ENCODE assay signal across 8 cellular contexts in the genomic region with DNA sequence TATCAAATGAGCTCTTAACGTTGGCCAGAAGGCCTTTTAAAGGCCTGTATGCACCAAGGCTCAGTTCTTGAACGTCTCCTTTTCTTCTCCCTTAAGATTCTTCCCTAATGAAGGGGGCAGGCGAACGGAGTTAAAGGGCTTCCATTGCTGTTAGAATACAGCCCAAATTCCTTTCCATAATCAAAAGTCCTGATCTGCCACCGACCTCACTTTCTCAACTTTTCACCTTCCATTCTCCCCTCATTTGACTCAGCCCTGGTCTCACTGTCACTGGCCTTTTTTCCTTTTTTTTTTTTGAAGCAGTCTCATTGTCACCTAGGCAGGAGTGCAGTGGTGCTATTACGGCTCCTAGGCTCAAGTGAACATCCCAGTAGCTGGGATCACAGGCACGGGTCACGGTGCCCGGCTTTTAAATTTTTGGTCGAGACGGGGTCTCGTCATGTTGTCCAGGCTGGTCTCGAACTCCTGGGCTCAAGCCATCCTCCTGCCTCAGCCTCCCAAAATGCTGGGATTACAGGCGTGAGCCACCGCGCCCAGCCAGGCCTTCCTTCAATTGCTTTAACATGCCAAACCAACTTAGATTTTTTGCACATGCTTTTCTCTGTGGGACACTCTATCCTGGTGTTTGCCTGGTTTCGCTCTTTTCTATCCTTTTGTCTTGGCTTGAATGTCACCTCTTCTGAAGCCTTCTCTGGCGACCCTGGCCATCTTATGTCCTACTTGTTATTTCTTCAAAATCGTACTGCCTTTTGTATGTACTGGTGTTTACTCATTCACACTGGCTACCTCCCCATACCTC. TPM values are rescaled to one million over a fixed set of nuclear protein-coding genes. Genes with fewer than 3 reads are reported as not detected.
DNase-seq lines count a peak whose midpoint lies in the region; ATAC-seq and TF ChIP-seq lines count a peak whose summit lies in the region.

No MANE protein-coding gene starts in this region.

- ATAC-seq in left lung (no peak), thoracic aorta (ENCODE audit: insufficient number of reproducible peaks, low FRiP score, low read depth) (no peak), sciatic nerve (no peak), GM18907 (IDR thresholded peaks at IDR 0.05; ENCODE audit: unreplicated experiment) (no peak)

- intact Hi-C loops in left lung (cut with DNase I) (no loop called here), sciatic nerve (cut with DNase I) (no loop called here)

- H3K27me3 ChIP-seq in left lung (no peaks in the 10 kb centered on the region), thoracic aorta (replicated peaks; ENCODE audit: insufficient read depth) (no peaks in the 10 kb centered on the region)

- H3K4me3 ChIP-seq in HEK293 (ENCODE audit: low read depth, low read length) (peak overlapping the region; percentile 84), astrocyte of the spinal cord (ENCODE audit: low read depth, low read length) (peak overlapping the region; percentile 94), left lung (peak overlapping the region; percentile 71 to 77), thoracic aorta (peak overlapping the region; percentile 86)

- TF ChIP-seq CTCF in HEK293 (tag by site-specific recombination; IDR thresholded peaks at IDR 0.05) (no peak), astrocyte of the spinal cord (IDR thresholded peaks at IDR 0.05; ENCODE audit: low read depth, low read length) (no peak), left lung (IDR thresholded peaks at IDR 0.05) (no peak), thoracic aorta (IDR thresholded peaks at IDR 0.05) (no peak)

- CTCF ChIA-PET in HEK293 (lab: Yijun Ruan, JAX) = interaction anchor here (0.8 to 2.8 kb wide), 3 partner anchors 9 to 19 kb away, joined by 4 to 20 read pairs (median 9); a partner anchor contains a TSS

- in situ Hi-C loops in astrocyte of the spinal cord (cut with HindIII; ENCODE audit: low sequenced_read_pairs) = no loop called here

- H3K4me1 ChIP-seq in HEK293 (ENCODE audit: control insufficient read depth, insufficient read depth, low read length) (no peaks in the 10 kb centered on the region), left lung (peaks cover 13 to 38% of the 10 kb centered on the region in 2 donors), thoracic aorta (ENCODE audit: control insufficient read depth in 1 of 2, low read depth in 2 of 2) (peaks cover 24 to 37% of the 10 kb centered on the region in 2 donors)

- H3K36me3 ChIP-seq in HEK293 (ENCODE audit: control insufficient read depth in 2 of 2, insufficient read depth in 1 of 2, low read length in 2 of 2) = peaks cover 4 to 5% of the 10 kb centered on the region in 2 experiments; a peak in 2 of 3 replicates
- no peaks in the 10 kb centered on the region for H3K36me3 ChIP-seq in left lung
- H3K36me3 ChIP-seq in thoracic aorta = no peaks in the 10 kb centered on the region

- H3K9me3 ChIP-seq in HEK293 (ENCODE audit: control insufficient read depth, insufficient read depth, low read depth, low read length) = no peaks in the 10 kb centered on the region
- H3K9me3 ChIP-seq in left lung = no peaks in the 10 kb centered on the region
- no peaks in the 10 kb centered on the region for H3K9me3 ChIP-seq in thoracic aorta

- DNase-seq in astrocyte of the spinal cord (ENCODE audit: low read depth, low spot score) = no peak
- DNase-seq in left lung = no peak
- no peak for DNase-seq in thoracic aorta (ENCODE audit: low spot score)
- DNase-seq in NCI-H446 (lab: John Stamatoyannopoulos, UW) = no peak
- DNase-seq in sciatic nerve (ENCODE audit: low spot score) = no peak
- no peak for DNase-seq in NCI-H2171 (lab: John Stamatoyannopoulos, UW)

- POLR2A ChIA-PET in HEK293 (lab: Yijun Ruan, JAX) = interaction anchor here (0.5 to 4.7 kb wide), 9 partner anchors 8 to 393 kb away, joined by 3 to 88 read pairs (median 4); a partner anchor contains a TSS

- H3K27ac ChIP-seq in HEK293 (ENCODE audit: extremely low read depth, low read depth, low read length) = peak overlapping the region; percentile 99
- peak overlapping the region; percentile 95 to 98 for H3K27ac ChIP-seq in left lung
- H3K27ac ChIP-seq in thoracic aorta = peak overlapping the region; percentile 92 to 98

TF ChIP-seq in HEK293, 187 proteins besides CTCF, POLR2A, EP300 and RAD21 (continues in another document):
- TF ChIP-seq ZNF121 (tag by site-specific recombination; IDR thresholded peaks at IDR 0.05) (0 out of 2 replicates have a peak, but pooled peaks have one; percentile 38), RBAK (tag by site-specific recombination; IDR thresholded peaks at IDR 0.05) (no peak), ZBTB17 (tag by site-specific recombination; IDR thresholded peaks at IDR 0.05) (no peak), ZNF473 (tag by site-specific recombination; IDR thresholded peaks at IDR 0.05) (no peak), PRDM1 (tag by site-specific recombination; IDR thresholded peaks at IDR 0.05) (peak; percentile 90), ZNF24 (tag by site-specific recombination; IDR thresholded peaks at IDR 0.05) (no peak), TRIM28 (IDR thresholded peaks at IDR 0.05; ENCODE audit: borderline replicate concordance, low read length) (peak; percentile 76; the same call in 1 of the 2 replicates), ZBTB48 (tag by site-specific recombination; IDR thresholded peaks at IDR 0.05) (no peak), ZNF501 (tag by site-specific recombination; IDR thresholded peaks at IDR 0.05) (peak; percentile 33; the same call in 1 of the 2 replicates), ZNF366 (tag by site-specific recombination; conservative IDR thresholded peaks at IDR 0.05) (0 out of 2 replicates have a peak, but pooled peaks have one; percentile 26), ZNF335 (tag by site-specific recombination; conservative IDR thresholded peaks at IDR 0.05) (peak; percentile 49; the same call in 1 of the 2 replicates)
- TF ChIP-seq, protein P1, sequence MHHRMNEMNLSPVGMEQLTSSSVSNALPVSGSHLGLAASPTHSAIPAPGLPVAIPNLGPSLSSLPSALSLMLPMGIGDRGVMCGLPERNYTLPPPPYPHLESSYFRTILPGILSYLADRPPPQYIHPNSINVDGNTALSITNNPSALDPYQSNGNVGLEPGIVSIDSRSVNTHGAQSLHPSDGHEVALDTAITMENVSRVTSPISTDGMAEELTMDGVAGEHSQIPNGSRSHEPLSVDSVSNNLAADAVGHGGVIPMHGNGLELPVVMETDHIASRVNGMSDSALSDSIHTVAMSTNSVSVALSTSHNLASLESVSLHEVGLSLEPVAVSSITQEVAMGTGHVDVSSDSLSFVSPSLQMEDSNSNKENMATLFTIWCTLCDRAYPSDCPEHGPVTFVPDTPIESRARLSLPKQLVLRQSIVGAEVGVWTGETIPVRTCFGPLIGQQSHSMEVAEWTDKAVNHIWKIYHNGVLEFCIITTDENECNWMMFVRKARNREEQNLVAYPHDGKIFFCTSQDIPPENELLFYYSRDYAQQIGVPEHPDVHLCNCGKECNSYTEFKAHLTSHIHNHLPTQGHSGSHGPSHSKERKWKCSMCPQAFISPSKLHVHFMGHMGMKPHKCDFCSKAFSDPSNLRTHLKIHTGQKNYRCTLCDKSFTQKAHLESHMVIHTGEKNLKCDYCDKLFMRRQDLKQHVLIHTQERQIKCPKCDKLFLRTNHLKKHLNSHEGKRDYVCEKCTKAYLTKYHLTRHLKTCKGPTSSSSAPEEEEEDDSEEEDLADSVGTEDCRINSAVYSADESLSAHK (tag by site-specific recombination; IDR thresholded peaks at IDR 0.05) = no peak
- TF ChIP-seq, protein P2, sequence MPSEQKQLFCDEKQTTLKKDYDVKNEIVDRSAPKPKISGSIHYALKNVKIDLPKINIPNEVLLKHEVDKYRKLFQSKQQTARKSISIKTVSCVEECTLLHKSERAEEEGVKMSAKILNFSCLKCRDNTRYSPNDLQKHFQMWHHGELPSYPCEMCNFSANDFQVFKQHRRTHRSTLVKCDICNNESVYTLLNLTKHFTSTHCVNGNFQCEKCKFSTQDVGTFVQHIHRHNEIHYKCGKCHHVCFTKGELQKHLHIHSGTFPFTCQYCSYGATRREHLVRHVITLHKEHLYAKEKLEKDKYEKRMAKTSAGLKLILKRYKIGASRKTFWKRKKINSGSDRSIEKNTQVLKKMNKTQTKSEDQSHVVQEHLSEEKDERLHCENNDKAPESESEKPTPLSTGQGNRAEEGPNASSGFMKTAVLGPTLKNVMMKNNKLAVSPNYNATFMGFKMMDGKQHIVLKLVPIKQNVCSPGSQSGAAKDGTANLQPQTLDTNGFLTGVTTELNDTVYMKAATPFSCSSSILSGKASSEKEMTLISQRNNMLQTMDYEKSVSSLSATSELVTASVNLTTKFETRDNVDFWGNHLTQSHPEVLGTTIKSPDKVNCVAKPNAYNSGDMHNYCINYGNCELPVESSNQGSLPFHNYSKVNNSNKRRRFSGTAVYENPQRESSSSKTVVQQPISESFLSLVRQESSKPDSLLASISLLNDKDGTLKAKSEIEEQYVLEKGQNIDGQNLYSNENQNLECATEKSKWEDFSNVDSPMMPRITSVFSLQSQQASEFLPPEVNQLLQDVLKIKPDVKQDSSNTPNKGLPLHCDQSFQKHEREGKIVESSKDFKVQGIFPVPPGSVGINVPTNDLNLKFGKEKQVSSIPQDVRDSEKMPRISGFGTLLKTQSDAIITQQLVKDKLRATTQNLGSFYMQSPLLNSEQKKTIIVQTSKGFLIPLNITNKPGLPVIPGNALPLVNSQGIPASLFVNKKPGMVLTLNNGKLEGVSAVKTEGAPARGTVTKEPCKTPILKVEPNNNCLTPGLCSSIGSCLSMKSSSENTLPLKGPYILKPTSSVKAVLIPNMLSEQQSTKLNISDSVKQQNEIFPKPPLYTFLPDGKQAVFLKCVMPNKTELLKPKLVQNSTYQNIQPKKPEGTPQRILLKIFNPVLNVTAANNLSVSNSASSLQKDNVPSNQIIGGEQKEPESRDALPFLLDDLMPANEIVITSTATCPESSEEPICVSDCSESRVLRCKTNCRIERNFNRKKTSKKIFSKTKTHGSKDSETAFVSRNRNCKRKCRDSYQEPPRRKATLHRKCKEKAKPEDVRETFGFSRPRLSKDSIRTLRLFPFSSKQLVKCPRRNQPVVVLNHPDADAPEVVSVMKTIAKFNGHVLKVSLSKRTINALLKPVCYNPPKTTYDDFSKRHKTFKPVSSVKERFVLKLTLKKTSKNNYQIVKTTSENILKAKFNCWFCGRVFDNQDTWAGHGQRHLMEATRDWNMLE (tag by site-specific recombination; conservative IDR thresholded peaks at IDR 0.05; ENCODE audit: low read depth) = no peak

RNA-seq across cellular contexts. Expression of a gene that starts 0.6 kb away (rescaled TPM):
- total RNA-seq in left lung = 100 to 1,000 TPM; 122 to 128 TPM
- 100 to 1,000 TPM; 117 to 146 TPM for total RNA-seq in thoracic aorta
- total RNA-seq in sciatic nerve = 111 TPM

RNA-seq across cellular contexts. Expression of a gene that starts 19.0 kb away (rescaled TPM):
- total RNA-seq in left lung = 1 to 10 TPM; 3.6 to 5.3 TPM
- total RNA-seq in thoracic aorta = 1 to 10 TPM; 1.1 to 2.2 TPM
- total RNA-seq in sciatic nerve = 1.7 TPM
